In the genomic region with DNA sequence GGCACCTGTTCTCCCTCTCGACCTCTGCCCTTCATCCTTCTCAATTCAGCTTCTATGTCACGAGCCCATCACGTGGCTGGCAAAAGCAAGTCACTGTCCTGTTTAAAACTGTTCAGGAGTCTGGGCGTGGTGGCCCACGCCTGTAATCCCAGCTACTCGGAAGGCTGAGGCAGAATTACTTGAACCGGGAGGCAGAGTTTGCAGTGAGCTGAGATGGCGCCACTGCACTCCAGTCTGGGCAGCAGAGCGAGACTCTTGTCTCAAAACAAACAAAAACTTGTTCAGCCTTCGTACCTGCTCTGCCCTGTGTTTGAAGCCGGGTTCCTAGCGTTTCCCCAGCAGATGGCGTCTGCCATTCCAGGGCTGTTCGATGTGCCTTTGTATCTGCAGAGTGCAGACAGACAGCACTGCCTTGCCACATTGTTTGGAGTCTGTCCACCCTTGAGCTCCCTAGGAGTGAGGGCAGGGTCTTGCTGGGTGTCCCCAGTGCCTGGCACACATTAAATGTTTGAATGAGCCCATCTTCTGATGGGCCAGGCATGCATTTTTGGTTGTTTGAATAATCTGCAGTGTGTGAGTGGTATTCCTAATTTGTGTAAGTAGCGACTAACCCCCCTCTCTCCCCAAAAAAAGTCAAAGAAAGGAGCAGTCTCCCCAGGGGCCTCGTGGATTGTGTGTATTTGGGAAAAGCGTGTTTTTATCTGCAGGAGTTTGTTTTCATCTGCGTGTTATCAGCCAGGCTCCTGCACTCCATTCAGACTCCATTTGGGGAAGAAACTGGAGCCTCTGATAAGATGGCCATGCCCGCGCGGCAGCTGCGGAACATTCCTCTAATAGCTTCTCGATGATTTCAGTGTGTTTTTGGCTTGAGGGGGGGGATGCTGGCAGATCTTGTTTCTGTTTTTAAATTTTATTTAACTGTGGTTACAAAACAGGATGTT, we compare ENCODE assay signal across 8 cellular contexts.
DNase-seq lines count a peak whose midpoint lies in the region; TF ChIP-seq lines count a peak whose summit lies in the region.

No MANE protein-coding gene starts in this region.

- H3K27ac ChIP-seq in WERI-Rb-1: no peak overlapping the region
- peak overlapping the region; percentile 16 to 64 (median 48) for H3K27ac ChIP-seq in sigmoid colon

- TF ChIP-seq POLR2A in NB4 (IDR thresholded peaks at IDR 0.05; ENCODE audit: extremely low read depth, insufficient read length) (no peak), sigmoid colon (IDR thresholded peaks at IDR 0.05) (no peak)

- no peak overlapping the region for H3K27ac Mint-ChIP-seq in activated CD4-positive, alpha-beta T cell treated with anti-CD3 and anti-CD28 coated beads, Interleukin-2, amount 10 ng/mL, durations not matched to agents 24 days and 14 days

- peak; percentile 76 for DNase-seq in activated CD4-positive, alpha-beta T cell treated with anti-CD3 and anti-CD28 coated beads, Interleukin-2, amount 10 ng/mL, durations not matched to agents 24 days and 14 days
- no peak for DNase-seq in activated CD4-positive, alpha-beta T cell treated with anti-CD3 and anti-CD28 coated beads, Interleukin-2, amount 50 U/mL, for 4 hours
- DNase-seq in NB4 (ENCODE audit: low read depth): peak; percentile 86
- peak; percentile 58 for DNase-seq in WERI-Rb-1
- peak; percentile 79 for DNase-seq in cardiac septum (ENCODE audit: low spot score)
- DNase-seq in sigmoid colon: peak; percentile 61
- no peak for DNase-seq in stimulated activated CD4-positive, alpha-beta T cell treated with anti-CD3 and anti-CD28 coated beads, Interleukin-4, amount 100 ng/mL, for 4 hours
- DNase-seq in stimulated activated CD4-positive, alpha-beta T cell treated with anti-CD3 and anti-CD28 coated beads, Interleukin-15, amount 100 ng/mL, for 24 hours: no peak

- no peaks in the 10 kb centered on the region for H3K27me3 Mint-ChIP-seq in activated CD4-positive, alpha-beta T cell treated with anti-CD3 and anti-CD28 coated beads, Interleukin-2, amount 10 ng/mL, durations not matched to agents 24 days and 14 days

- no peak for TF ChIP-seq EP300 in sigmoid colon (IDR thresholded peaks at IDR 0.05)

- no peaks in the 10 kb centered on the region for H3K27me3 ChIP-seq in WERI-Rb-1 (ENCODE audit: insufficient read depth, low read depth, severe bottlenecking)
- H3K27me3 ChIP-seq in sigmoid colon: no peaks in the 10 kb centered on the region

- H3K36me3 Mint-ChIP-seq in activated CD4-positive, alpha-beta T cell treated with anti-CD3 and anti-CD28 coated beads, Interleukin-2, amount 10 ng/mL, durations not matched to agents 24 days and 14 days (ENCODE audit: low read depth): peaks cover 19% of the 10 kb centered on the region

- H3K4me3 ChIP-seq in NB4 (ENCODE audit: low read depth, low read length) (no peak overlapping the region), WERI-Rb-1 (ENCODE audit: low read depth, low read length) (no peak overlapping the region), sigmoid colon (no peak overlapping the region)

- peaks cover 11% of the 10 kb centered on the region for H3K36me3 ChIP-seq in WERI-Rb-1
- H3K36me3 ChIP-seq in sigmoid colon: peaks cover 0 to 38% (median 5%) of the 10 kb centered on the region in 4 donors

- H3K4me1 ChIP-seq in sigmoid colon: peaks cover 0 to 34% (median 21%) of the 10 kb centered on the region in 4 donors

- no peak overlapping the region for H3K4me3 Mint-ChIP-seq in activated CD4-positive, alpha-beta T cell treated with anti-CD3 and anti-CD28 coated beads, Interleukin-2, amount 10 ng/mL, durations not matched to agents 24 days and 14 days

- peaks cover 11% of the 10 kb centered on the region for H3K4me1 Mint-ChIP-seq in activated CD4-positive, alpha-beta T cell treated with anti-CD3 and anti-CD28 coated beads, Interleukin-2, amount 10 ng/mL, durations not matched to agents 24 days and 14 days

- H3K9me3 Mint-ChIP-seq in activated CD4-positive, alpha-beta T cell treated with anti-CD3 and anti-CD28 coated beads, Interleukin-2, amount 10 ng/mL, durations not matched to agents 24 days and 14 days: no peaks in the 10 kb centered on the region

- TF ChIP-seq CTCF in NB4 (IDR thresholded peaks at IDR 0.05; ENCODE audit: low read depth, low read length): peak; percentile 88
- TF ChIP-seq CTCF in WERI-Rb-1 (IDR thresholded peaks at IDR 0.05; ENCODE audit: low read depth, low read length): peak; percentile 80
- TF ChIP-seq CTCF in sigmoid colon (IDR thresholded peaks at IDR 0.05): no peak

- H3K9me3 ChIP-seq in WERI-Rb-1 (ENCODE audit: severe bottlenecking) (no peaks in the 10 kb centered on the region), sigmoid colon (no peaks in the 10 kb centered on the region)

- intact Hi-C loops in activated CD4-positive, alpha-beta T cell treated with anti-CD3 and anti-CD28 coated beads, Interleukin-2, amount 10 ng/mL, durations not matched to agents 24 days and 14 days (cut with micrococcal nuclease): no loop called here
- intact Hi-C loops in cardiac septum (cut with DNase I): no loop called here
- intact Hi-C loops in sigmoid colon (cut with DNase I): no loop called here

- WGBS in sigmoid colon, 2 donors: 53 to 61% methylated on average over 23 of the region's 23 CpGs

Comparison
In these comparisons a context has a peak if more than half of its experiments do, and no peak if none do; other contexts are left out.
1. DNase-seq: peak in activated CD4-positive, alpha-beta T cell treated with anti-CD3 and anti-CD28 coated beads, Interleukin-2, amount 10 ng/mL, durations not matched to agents 24 days and 14 days (single experiment), NB4 (single experiment), WERI-Rb-1 (single experiment), cardiac septum (single experiment) and sigmoid colon (single experiment); none in activated CD4-positive, alpha-beta T cell treated with anti-CD3 and anti-CD28 coated beads, Interleukin-2, amount 50 U/mL, for 4 hours (0 of 2), stimulated activated CD4-positive, alpha-beta T cell treated with anti-CD3 and anti-CD28 coated beads, Interleukin-4, amount 100 ng/mL, for 4 hours (0 of 2) and stimulated activated CD4-positive, alpha-beta T cell treated with anti-CD3 and anti-CD28 coated beads, Interleukin-15, amount 100 ng/mL, for 24 hours (single experiment).
2. CTCF ChIP-seq: peak in NB4 (single experiment) and WERI-Rb-1 (single experiment); none in sigmoid colon (0 of 4).